In genomic region chr7:98460902-98461301, GRCh38 we compare ENCODE assay signal across 36 cellular contexts.
"Had no signal": no experiment of that assay in that cellular context is flagged by ENCODE, and none has a peak within 500 bp of the region (broad histone marks: within the 10 kb centered on the region; RNA-seq: fewer than 3 reads in every experiment).

No MANE protein-coding gene starts in this region.

- H3K9me3 ChIP-seq: MG63 had no signal

- H3K27me3 ChIP-seq: MG63 had no signal

- H3K36me3 ChIP-seq: MG63 had no signal

- H3K4me3 ChIP-seq: MG63 had no signal

- DNase-seq: Karpas-422, Kasumi-1, MG63, MM.1S, MV-4-11, NCI-H1048, NCI-H1092, NCI-H1092 treated with DMSO at 0.1 percent for 48 hours, NCI-H1105, NCI-H1105 treated with DMSO at 0.1 percent for 48 hours, NCI-H1417, NCI-H1417 treated with DMSO at 0.1 percent for 48 hours, NCI-H1436, NCI-H1436 treated with DMSO at 0.1 percent for 48 hours, NCI-H146, NCI-H1694, NCI-H1694 treated with DMSO at 0.1 percent for 48 hours, NCI-H187, NCI-H187 treated with DMSO at 0.1 percent for 48 hours, NCI-H1930, NCI-H2029, NCI-H2029 treated with DMSO at 0.1 percent for 48 hours, NCI-H2081, NCI-H2081 treated with DMSO at 0.1 percent for 48 hours, NCI-H2107, NCI-H2171, NCI-H2171 treated with DMSO at 0.1 percent for 48 hours, NCI-H2227 treated with DMSO at 0.1 percent for 48 hours, NCI-H226, NCI-H345, NCI-H446, NCI-H446 treated with DMSO at 0.1 percent for 48 hours, NCI-H510A, NCI-H510A treated with DMSO at 0.1 percent for 48 hours, NCI-H524, NCI-H524 treated with DMSO at 0.1 percent for 48 hours had no signal
